Comparison of ENCODE assay signal across 13 cellular contexts in the genomic region with DNA sequence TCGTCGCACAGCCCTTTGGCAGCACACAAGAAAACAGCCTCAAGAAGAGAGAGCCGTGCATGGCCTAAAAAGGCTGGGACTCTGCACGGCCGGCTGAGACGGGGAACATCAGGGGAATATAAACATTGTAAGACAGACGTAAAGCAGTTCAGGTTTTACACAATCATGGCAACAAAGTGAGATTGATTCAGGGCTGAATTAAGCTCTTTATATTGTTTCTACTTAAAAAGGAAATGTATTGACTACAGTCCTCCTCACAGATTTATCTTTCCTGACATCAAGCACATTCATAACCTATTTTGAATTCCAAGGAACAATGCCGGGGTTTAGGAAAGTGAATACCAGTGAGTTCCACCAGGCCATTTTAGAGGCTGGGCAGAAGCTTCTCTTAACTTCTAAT. TPM values are rescaled to one million over a fixed set of nuclear protein-coding genes. Genes with fewer than 3 reads are reported as not detected.
DNase-seq lines count a peak whose midpoint lies in the region; FAIRE-seq and TF ChIP-seq lines count a peak whose summit lies in the region.
"Had no signal": no experiment of that assay in that cellular context is flagged by ENCODE, and none has a peak within 500 bp of the region (broad histone marks: within the 10 kb centered on the region; RNA-seq: fewer than 3 reads in every experiment).

No MANE protein-coding gene starts in this region.

- H3K4me1 ChIP-seq in endothelial cell of umbilical vein (ENCODE audit: control insufficient read depth, extremely low read depth, insufficient read depth, low read length) (peaks cover 28% of the 10 kb centered on the region), mesendoderm (ENCODE audit: control insufficient read depth, low read depth, low read length) (peaks cover 21% of the 10 kb centered on the region), sigmoid colon (peaks cover 0 to 100% (median 95%) of the 10 kb centered on the region in 4 donors), spleen (peaks cover 0 to 30% (median 0%) of the 10 kb centered on the region in 6 donors)

- POLR2A ChIA-PET in endothelial cell of umbilical vein (lab: Charles Lee), result no interaction called here
- POLR2A ChIA-PET in activated CD4-positive, alpha-beta T cell treated with anti-CD3 and anti-CD28 coated beads, Interleukin-2, amount 10 ng/mL, durations not matched to agents 7 days and 5 days (lab: Charles Lee), result interaction anchor here (0.7 kb wide), 1 partner anchor 120 kb away, joined by 3 read pairs; no protein-coding TSS in a partner anchor

- no peak overlapping the region for H3K27ac Mint-ChIP-seq in activated CD4-positive, alpha-beta T cell treated with anti-CD3 and anti-CD28 coated beads, Interleukin-2, amount 10 ng/mL, durations not matched to agents 7 days and 5 days

- H2AK5ac ChIP-seq in mesendoderm (ENCODE audit: low read length), result no peak overlapping the region

- WGBS in mesendoderm (ENCODE audit: extremely low coverage, insufficient coverage, low lambda C conversion rate), result no CpG with 5 or more reads among the region's 8 CpGs
- 50 to 58% methylated on average over 8 of the region's 8 CpGs for WGBS in sigmoid colon, 2 donors
- 82 to 92% (median 90%) methylated on average over 8 of the region's 8 CpGs for WGBS in spleen, 5 donors

- peak overlapping the region; percentile 10 for H2BK15ac ChIP-seq in mesendoderm (replicated peaks; ENCODE audit: low read depth)

- H3K79me2 ChIP-seq in endothelial cell of umbilical vein (ENCODE audit: control insufficient read depth, insufficient read depth, low read length), result no peaks in the 10 kb centered on the region
- no peaks in the 10 kb centered on the region for H3K79me2 ChIP-seq in mesendoderm (ENCODE audit: control insufficient read depth, insufficient read depth, low read length)

- no peaks in the 10 kb centered on the region for H3K4me1 Mint-ChIP-seq in activated CD4-positive, alpha-beta T cell treated with anti-CD3 and anti-CD28 coated beads, Interleukin-2, amount 10 ng/mL, durations not matched to agents 7 days and 5 days
- H3K4me1 Mint-ChIP-seq: central memory CD8-positive, alpha-beta T cell had no signal

- H3K27me3 Mint-ChIP-seq in activated CD4-positive, alpha-beta T cell treated with anti-CD3 and anti-CD28 coated beads, Interleukin-2, amount 10 ng/mL, durations not matched to agents 7 days and 5 days, result no peaks in the 10 kb centered on the region

- no peaks in the 10 kb centered on the region for H4K20me1 ChIP-seq in endothelial cell of umbilical vein (replicated peaks; ENCODE audit: control insufficient read depth, extremely low read depth, insufficient read depth, low read length)

- no peak overlapping the region for H3K4me3 ChIP-seq in endothelial cell of umbilical vein (replicated peaks in 1 of 3; ENCODE audit: insufficient read depth in 1 of 3, low read depth in 1 of 3, low read length in 3 of 3)
- H3K4me3 ChIP-seq in mesendoderm (ENCODE audit: low read length), result no peak overlapping the region
- no peak overlapping the region for H3K4me3 ChIP-seq in sigmoid colon
- no peak overlapping the region for H3K4me3 ChIP-seq in spleen

- H2BK120ac ChIP-seq in mesendoderm (ENCODE audit: low read depth, low read length), result no peak overlapping the region

- H3K9me3 ChIP-seq in endothelial cell of umbilical vein (replicated peaks; ENCODE audit: control insufficient read depth, insufficient read depth, low read length) (no peaks in the 10 kb centered on the region), sigmoid colon (no peaks in the 10 kb centered on the region), spleen (no peaks in the 10 kb centered on the region)

- no peak for TF ChIP-seq POLR2A in endothelial cell of umbilical vein (IDR thresholded peaks at IDR 0.05; ENCODE audit: low read depth, low read length)
- no peak for TF ChIP-seq POLR2A in sigmoid colon (IDR thresholded peaks at IDR 0.05)
- TF ChIP-seq POLR2A in spleen (IDR thresholded peaks at IDR 0.05), result no peak

- H3K23ac ChIP-seq in mesendoderm (ENCODE audit: low read length), result no peak overlapping the region

- H3K4ac ChIP-seq in mesendoderm (ENCODE audit: low read depth, low read length), result no peak overlapping the region

- H3K9ac ChIP-seq in endothelial cell of umbilical vein (replicated peaks; ENCODE audit: extremely low read depth, insufficient read depth, low read length) (no peak overlapping the region), mesendoderm (ENCODE audit: low read length) (no peak overlapping the region)

- H4K5ac ChIP-seq in mesendoderm (ENCODE audit: low read length), result no peak overlapping the region

- H3K9me3 Mint-ChIP-seq in activated CD4-positive, alpha-beta T cell treated with anti-CD3 and anti-CD28 coated beads, Interleukin-2, amount 10 ng/mL, durations not matched to agents 7 days and 5 days, result no peaks in the 10 kb centered on the region
- H3K9me3 Mint-ChIP-seq: central memory CD8-positive, alpha-beta T cell had no signal

- H3K4me2 ChIP-seq in endothelial cell of umbilical vein (ENCODE audit: insufficient read depth, low read length) (peak overlapping the region; percentile 28), mesendoderm (ENCODE audit: low read length) (no peak overlapping the region)

- CTCF ChIA-PET in endothelial cell of umbilical vein (lab: Charles Lee), result interaction anchor here (0.9 to 1.5 kb wide), 6 partner anchors 9 to 106 kb away, joined by 3 to 5 read pairs (median 3); no protein-coding TSS in a partner anchor
- CTCF ChIA-PET in activated CD4-positive, alpha-beta T cell treated with anti-CD3 and anti-CD28 coated beads, Interleukin-2, amount 10 ng/mL, durations not matched to agents 7 days and 5 days (lab: Charles Lee), result interaction anchor here (0.7 kb wide), 1 partner anchor 1227 kb away, joined by 5 read pairs; no protein-coding TSS in a partner anchor

- no peaks in the 10 kb centered on the region for H3K36me3 ChIP-seq in endothelial cell of umbilical vein (ENCODE audit: control insufficient read depth in 2 of 2, extremely low read depth in 1 of 2, insufficient read depth in 2 of 2, low read length in 2 of 2)
- H3K36me3 ChIP-seq in mesendoderm (ENCODE audit: control insufficient read depth, insufficient read depth, low read length), result no peaks in the 10 kb centered on the region
- no peaks in the 10 kb centered on the region for H3K36me3 ChIP-seq in sigmoid colon
- no peaks in the 10 kb centered on the region for H3K36me3 ChIP-seq in spleen

- in situ Hi-C loops in SK-MEL-5 (cut with HindIII; ENCODE audit: low pct_unique_long_range_greater_than_20kb, low sequenced_read_pairs), result no loop called here

- dilution Hi-C loops in endothelial cell of umbilical vein (cut with MboI; ENCODE audit: extremely low pct_ligation_motif_present, low sequenced_read_pairs), result no loop called here

- DNase-seq in SK-MEL-5 (ENCODE audit: low read depth, low spot score), result peak; percentile 60
- DNase-seq in endothelial cell of umbilical vein (ENCODE audit: low read depth, low spot score), result peak; percentile 74
- DNase-seq in mesendoderm, result no peak
- peak; percentile 95 for DNase-seq in sigmoid colon
- no peak for DNase-seq in spleen
- DNase-seq in NCI-H524 treated with DMSO at 0.1 percent for 48 hours (lab: John Stamatoyannopoulos, UW), result no peak
- no peak for DNase-seq in activated CD4-positive, alpha-beta T cell treated with anti-CD3 and anti-CD28 coated beads, Interleukin-2, amount 50 U/mL, for 48 hours
- no peak for DNase-seq in activated CD4-positive, alpha-beta T cell treated with anti-CD3 and anti-CD28 coated beads, Interleukin-2, amount 10 ng/mL, durations not matched to agents 7 days and 5 days
- DNase-seq: Calu3, NCI-H1105 treated with DMSO at 0.1 percent for 48 hours, NCI-H226, substantia nigra had no signal

- BruUV-seq in endothelial cell of umbilical vein (replicated peaks; lab: Mats Ljungman, UMichigan), result no TSS peak

- no peak overlapping the region for H2BK5ac ChIP-seq in mesendoderm (ENCODE audit: low read length)

- peak; percentile 84 for FAIRE-seq in endothelial cell of umbilical vein (lab: Jason Lieb, UNC)

- peak; percentile 98 to 100 (median 99) for TF ChIP-seq EP300 in sigmoid colon (IDR thresholded peaks at IDR 0.05)

- intact Hi-C loops in endothelial cell of umbilical vein (cut with micrococcal nuclease), result loop anchor here (1.0 kb wide), 2 partner anchors 19 to 25 kb away; partner anchors contain the start of gene SORBS1
- intact Hi-C loops in sigmoid colon (cut with DNase I), result loop anchor here (2.0 to 5.0 kb wide), 2 partner anchors 61 to 89 kb away; no protein-coding TSS in a partner anchor
- intact Hi-C loops in spleen (cut with DNase I; ENCODE audit: low total_unique reads), result no loop called here

- H3K36me3 Mint-ChIP-seq in activated CD4-positive, alpha-beta T cell treated with anti-CD3 and anti-CD28 coated beads, Interleukin-2, amount 10 ng/mL, durations not matched to agents 7 days and 5 days (ENCODE audit: low read depth), result no peaks in the 10 kb centered on the region

- no peak overlapping the region for H3K4me3 Mint-ChIP-seq in activated CD4-positive, alpha-beta T cell treated with anti-CD3 and anti-CD28 coated beads, Interleukin-2, amount 10 ng/mL, durations not matched to agents 7 days and 5 days
- H3K4me3 Mint-ChIP-seq: central memory CD8-positive, alpha-beta T cell had no signal

- H3K27ac ChIP-seq in endothelial cell of umbilical vein (ENCODE audit: insufficient read depth, low read depth, low read length), result peak overlapping the region; percentile 14
- no peak overlapping the region for H3K27ac ChIP-seq in mesendoderm (ENCODE audit: low read depth, low read length)
- H3K27ac ChIP-seq in sigmoid colon, result peak overlapping the region; percentile 93 to 98 (median 96)
- no peak overlapping the region for H3K27ac ChIP-seq in spleen

- peaks cover 1% of the 10 kb centered on the region for H3K79me1 ChIP-seq in mesendoderm (ENCODE audit: low read length)

- H4K8ac ChIP-seq in mesendoderm (ENCODE audit: low read depth, low read length), result no peak overlapping the region

- H3K27me3 ChIP-seq in endothelial cell of umbilical vein (ENCODE audit: control insufficient read depth in 2 of 2, insufficient read depth in 2 of 2, low read length in 2 of 2) (no peaks in the 10 kb centered on the region), mesendoderm (ENCODE audit: insufficient read depth, low read length, poor library complexity) (no peaks in the 10 kb centered on the region), sigmoid colon (no peaks in the 10 kb centered on the region), spleen (replicated peaks in 1 of 7) (no peaks in the 10 kb centered on the region)

- H3K56ac ChIP-seq in mesendoderm (ENCODE audit: low read length), result peak overlapping the region; percentile 19

- TF ChIP-seq CTCF in endothelial cell of umbilical vein (IDR thresholded peaks at IDR 0.05; ENCODE audit: extremely low read depth in 1 of 2, insufficient read depth in 1 of 2, low read depth in 1 of 2, low read length in 2 of 2) (no peak), sigmoid colon (IDR thresholded peaks at IDR 0.05) (peak in 1 of 4 experiments; percentile 27), spleen (IDR thresholded peaks at IDR 0.05 in 8 of 11, conservative IDR thresholded peaks at IDR 0.05 in 3 of 11) (no peak)

- H3K18ac ChIP-seq in mesendoderm (ENCODE audit: low read length), result peak overlapping the region; percentile 46

- peak overlapping the region; percentile 84 for H2AFZ ChIP-seq in endothelial cell of umbilical vein (ENCODE audit: low read depth, low read length)

- H3K9me1 ChIP-seq in endothelial cell of umbilical vein (replicated peaks; ENCODE audit: control insufficient read depth, extremely low read depth, insufficient read depth, low read length), result no peaks in the 10 kb centered on the region

RNA-seq across cellular contexts. Expression of gene SORBS1, which starts 25.2 kb away (rescaled TPM):
- 36.6 and 37.0 TPM in 2 replicates for total RNA-seq in SK-MEL-5 (2014; rRNA removed; shearing (Covaris generic))
- polyA plus RNA-seq in SK-MEL-5 (2015; cell fraction: cytosol; rRNA removed), result 34.6 and 39.9 TPM in 2 replicates
- polyA plus RNA-seq in SK-MEL-5 (2015; cell fraction: nucleus; rRNA removed), result 25.0 and 27.1 TPM in 2 replicates
- 3.2 and 7.9 TPM in 2 replicates for total RNA-seq in endothelial cell of umbilical vein
- 1.8 and 2.0 TPM in 2 replicates for polyA plus RNA-seq in endothelial cell of umbilical vein
- polyA plus RNA-seq in endothelial cell of umbilical vein (2011; cell fraction: cytosol; rRNA removed), result 1.9 and 2.1 TPM in 2 replicates
- 5.1 and 6.9 TPM in 2 replicates for polyA plus RNA-seq in endothelial cell of umbilical vein (2011; cell fraction: nucleus; rRNA removed)
- 0.87 and 1.6 TPM in 2 replicates for polyA plus RNA-seq in endothelial cell of umbilical vein (2012)
- 5.1 and 7.9 TPM in 2 replicates for polyA minus RNA-seq in endothelial cell of umbilical vein
- polyA minus RNA-seq in endothelial cell of umbilical vein (2011; cell fraction: cytosol; rRNA and poly(A)+ RNA removed), result 0.51 TPM
- 11.1 and 17.3 TPM in 2 replicates for polyA minus RNA-seq in endothelial cell of umbilical vein (2011; cell fraction: nucleus; rRNA and poly(A)+ RNA removed)
- 30.1 TPM for polyA plus RNA-seq in mesendoderm (2013, experiment 1 of 2)
- polyA plus RNA-seq in mesendoderm (2013, experiment 2 of 2), result 30.5 TPM
- total RNA-seq in sigmoid colon, result 1,000 to 10,000 TPM in 2 of 4 donors, 100 to 1,000 TPM in 2; 664 to 1,403 (median 979) TPM
- 10 to 100 TPM in 2 of 3 donors, 1 to 10 TPM in 1; 8.1 to 56.2 (median 19.2) TPM for polyA plus RNA-seq in sigmoid colon
- total RNA-seq in spleen, result 10 to 100 TPM; 14.0 to 30.8 (median 23.0) TPM
- 1 to 10 TPM; 2.8 to 9.5 (median 3.1) TPM for polyA plus RNA-seq in spleen
- under 1 TPM; 0.56 to 0.74 TPM for total RNA-seq in activated CD4-positive, alpha-beta T cell treated with anti-CD3 and anti-CD28 coated beads, Interleukin-2, amount 10 ng/mL, durations not matched to agents 7 days and 5 days

Comparison
In these comparisons a context has a peak if more than half of its experiments do, and no peak if none do; other contexts are left out.
1. DNase-seq: peak in SK-MEL-5 (single experiment), endothelial cell of umbilical vein (single experiment) and sigmoid colon (single experiment); none in mesendoderm (single experiment), spleen (single experiment), NCI-H524 treated with DMSO at 0.1 percent for 48 hours (single experiment), activated CD4-positive, alpha-beta T cell treated with anti-CD3 and anti-CD28 coated beads, Interleukin-2, amount 50 U/mL, for 48 hours (0 of 2) and activated CD4-positive, alpha-beta T cell treated with anti-CD3 and anti-CD28 coated beads, Interleukin-2, amount 10 ng/mL, durations not matched to agents 7 days and 5 days (single experiment).
2. H3K27ac ChIP-seq: peak in endothelial cell of umbilical vein (single experiment) and sigmoid colon (4 of 4); none in mesendoderm (single experiment) and spleen (0 of 8).
3. RNA of gene SORBS1, which starts 25.2 kb away (total RNA-seq): 664 to 1,403 TPM in sigmoid colon; 36.6 to 37.0 TPM in SK-MEL-5, 14.0 to 30.8 TPM in spleen, 3.2 to 7.9 TPM in endothelial cell of umbilical vein and 0.56 to 0.74 TPM in activated CD4-positive, alpha-beta T cell treated with anti-CD3 and anti-CD28 coated beads, Interleukin-2, amount 10 ng/mL, durations not matched to agents 7 days and 5 days; every median in the first group is over 10 times any median in the second.